Comparison of ENCODE assay signal across 6 cellular contexts in genomic region chr1:145726193-145726592, GRCh38. TPM values are rescaled to one million over a fixed set of nuclear protein-coding genes. Genes with fewer than 3 reads are reported as not detected.
"Had no signal": no experiment of that assay in that cellular context is flagged by ENCODE, and none has a peak within 500 bp of the region (broad histone marks: within the 10 kb centered on the region; RNA-seq: fewer than 3 reads in every experiment).

No MANE protein-coding gene starts in this region.

RNA-seq across cellular contexts. Expression of gene CD160, which starts 6.9 kb away (rescaled TPM):
- total RNA-seq: GM23248, GM23338, H1, H4, H9, HFFc6 had no signal
- polyA plus RNA-seq: H1 had no signal

RNA-seq across cellular contexts. Expression of gene PDZK1, which starts 19.0 kb away (rescaled TPM):
- total RNA-seq: GM23338, H1, H4, H9 had no signal
